ENCODE assay signal across 1 cellular context in genomic region chr12:6766651-6767300, GRCh38.
TF ChIP-seq lines count a peak whose summit lies in the region.

No MANE protein-coding gene starts in this region.

TF ChIP-seq in K562, 482 proteins besides CTCF, POLR2A, EP300 and RAD21 (continued from another document and continues in another):
- TF ChIP-seq THAP12 (CRISPR knock-in tag; IDR thresholded peaks at IDR 0.05) (0 out of 2 replicates have a peak, but pooled peaks have one; percentile 54), POLR2B (IDR thresholded peaks at IDR 0.05; ENCODE audit: low read depth, partially characterized antibody) (peak; percentile 27), GATAD2B (IDR thresholded peaks at IDR 0.05; ENCODE audit: borderline replicate concordance) (peak; percentile 67), REST (CRISPR knock-in tag; IDR thresholded peaks at IDR 0.05; ENCODE audit: low read depth) (no peak), KAT2B (IDR thresholded peaks at IDR 0.05; ENCODE audit: low read depth, low read length) (no peak), ATF7 (IDR thresholded peaks at IDR 0.05) (0 out of 2 replicates have a peak, but pooled peaks have one; percentile 13), HMGN3 (IDR thresholded peaks at IDR 0.05; ENCODE audit: borderline replicate concordance, extremely low read depth, insufficient read length, low read depth, low read length) (peak; percentile 85), POLR2AphosphoS2 (IDR thresholded peaks at IDR 0.05; ENCODE audit: low read length) (no peak), XRCC3 (IDR thresholded peaks at IDR 0.05) (no peak), CHD2 (IDR thresholded peaks at IDR 0.05; ENCODE audit: low read depth, low read length) (no peak), CHD4 (IDR thresholded peaks at IDR 0.05; ENCODE audit: insufficient read depth, insufficient replicate concordance, low read depth, low read length, poor library complexity, severe bottlenecking) (no peak), NR2C1 (IDR thresholded peaks at IDR 0.05) (no peak), NR2C1 (tag; IDR thresholded peaks at IDR 0.05) (no peak), HMG20B (CRISPR knock-in tag; IDR thresholded peaks at IDR 0.05) (no peak), CLOCK (CRISPR knock-in tag; IDR thresholded peaks at IDR 0.05; ENCODE audit: borderline replicate concordance) (no peak), NUFIP1 (IDR thresholded peaks at IDR 0.05; ENCODE audit: partially characterized antibody) (no peak)
- TF ChIP-seq, protein P1, sequence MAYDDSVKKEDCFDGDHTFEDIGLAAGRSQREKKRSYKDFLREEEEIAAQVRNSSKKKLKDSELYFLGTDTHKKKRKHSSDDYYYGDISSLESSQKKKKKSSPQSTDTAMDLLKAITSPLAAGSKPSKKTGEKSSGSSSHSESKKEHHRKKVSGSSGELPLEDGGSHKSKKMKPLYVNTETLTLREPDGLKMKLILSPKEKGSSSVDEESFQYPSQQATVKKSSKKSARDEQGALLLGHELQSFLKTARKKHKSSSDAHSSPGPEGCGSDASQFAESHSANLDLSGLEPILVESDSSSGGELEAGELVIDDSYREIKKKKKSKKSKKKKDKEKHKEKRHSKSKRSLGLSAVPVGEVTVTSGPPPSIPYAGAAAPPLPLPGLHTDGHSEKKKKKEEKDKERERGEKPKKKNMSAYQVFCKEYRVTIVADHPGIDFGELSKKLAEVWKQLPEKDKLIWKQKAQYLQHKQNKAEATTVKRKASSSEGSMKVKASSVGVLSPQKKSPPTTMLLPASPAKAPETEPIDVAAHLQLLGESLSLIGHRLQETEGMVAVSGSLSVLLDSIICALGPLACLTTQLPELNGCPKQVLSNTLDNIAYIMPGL (CRISPR knock-in tag; IDR thresholded peaks at IDR 0.05) = peak; percentile 34; the same call in 1 of the 2 replicates
- TF ChIP-seq, protein P2, sequence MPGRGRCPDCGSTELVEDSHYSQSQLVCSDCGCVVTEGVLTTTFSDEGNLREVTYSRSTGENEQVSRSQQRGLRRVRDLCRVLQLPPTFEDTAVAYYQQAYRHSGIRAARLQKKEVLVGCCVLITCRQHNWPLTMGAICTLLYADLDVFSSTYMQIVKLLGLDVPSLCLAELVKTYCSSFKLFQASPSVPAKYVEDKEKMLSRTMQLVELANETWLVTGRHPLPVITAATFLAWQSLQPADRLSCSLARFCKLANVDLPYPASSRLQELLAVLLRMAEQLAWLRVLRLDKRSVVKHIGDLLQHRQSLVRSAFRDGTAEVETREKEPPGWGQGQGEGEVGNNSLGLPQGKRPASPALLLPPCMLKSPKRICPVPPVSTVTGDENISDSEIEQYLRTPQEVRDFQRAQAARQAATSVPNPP (IDR thresholded peaks at IDR 0.05; ENCODE audit: borderline replicate concordance, insufficient read depth, insufficient read length) = no peak
- TF ChIP-seq, protein P3, sequence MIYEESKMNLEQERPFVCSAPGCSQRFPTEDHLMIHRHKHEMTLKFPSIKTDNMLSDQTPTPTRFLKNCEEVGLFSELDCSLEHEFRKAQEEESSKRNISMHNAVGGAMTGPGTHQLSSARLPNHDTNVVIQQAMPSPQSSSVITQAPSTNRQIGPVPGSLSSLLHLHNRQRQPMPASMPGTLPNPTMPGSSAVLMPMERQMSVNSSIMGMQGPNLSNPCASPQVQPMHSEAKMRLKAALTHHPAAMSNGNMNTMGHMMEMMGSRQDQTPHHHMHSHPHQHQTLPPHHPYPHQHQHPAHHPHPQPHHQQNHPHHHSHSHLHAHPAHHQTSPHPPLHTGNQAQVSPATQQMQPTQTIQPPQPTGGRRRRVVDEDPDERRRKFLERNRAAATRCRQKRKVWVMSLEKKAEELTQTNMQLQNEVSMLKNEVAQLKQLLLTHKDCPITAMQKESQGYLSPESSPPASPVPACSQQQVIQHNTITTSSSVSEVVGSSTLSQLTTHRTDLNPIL (CRISPR knock-in tag; IDR thresholded peaks at IDR 0.05) = no peak
- TF ChIP-seq, protein P4, sequence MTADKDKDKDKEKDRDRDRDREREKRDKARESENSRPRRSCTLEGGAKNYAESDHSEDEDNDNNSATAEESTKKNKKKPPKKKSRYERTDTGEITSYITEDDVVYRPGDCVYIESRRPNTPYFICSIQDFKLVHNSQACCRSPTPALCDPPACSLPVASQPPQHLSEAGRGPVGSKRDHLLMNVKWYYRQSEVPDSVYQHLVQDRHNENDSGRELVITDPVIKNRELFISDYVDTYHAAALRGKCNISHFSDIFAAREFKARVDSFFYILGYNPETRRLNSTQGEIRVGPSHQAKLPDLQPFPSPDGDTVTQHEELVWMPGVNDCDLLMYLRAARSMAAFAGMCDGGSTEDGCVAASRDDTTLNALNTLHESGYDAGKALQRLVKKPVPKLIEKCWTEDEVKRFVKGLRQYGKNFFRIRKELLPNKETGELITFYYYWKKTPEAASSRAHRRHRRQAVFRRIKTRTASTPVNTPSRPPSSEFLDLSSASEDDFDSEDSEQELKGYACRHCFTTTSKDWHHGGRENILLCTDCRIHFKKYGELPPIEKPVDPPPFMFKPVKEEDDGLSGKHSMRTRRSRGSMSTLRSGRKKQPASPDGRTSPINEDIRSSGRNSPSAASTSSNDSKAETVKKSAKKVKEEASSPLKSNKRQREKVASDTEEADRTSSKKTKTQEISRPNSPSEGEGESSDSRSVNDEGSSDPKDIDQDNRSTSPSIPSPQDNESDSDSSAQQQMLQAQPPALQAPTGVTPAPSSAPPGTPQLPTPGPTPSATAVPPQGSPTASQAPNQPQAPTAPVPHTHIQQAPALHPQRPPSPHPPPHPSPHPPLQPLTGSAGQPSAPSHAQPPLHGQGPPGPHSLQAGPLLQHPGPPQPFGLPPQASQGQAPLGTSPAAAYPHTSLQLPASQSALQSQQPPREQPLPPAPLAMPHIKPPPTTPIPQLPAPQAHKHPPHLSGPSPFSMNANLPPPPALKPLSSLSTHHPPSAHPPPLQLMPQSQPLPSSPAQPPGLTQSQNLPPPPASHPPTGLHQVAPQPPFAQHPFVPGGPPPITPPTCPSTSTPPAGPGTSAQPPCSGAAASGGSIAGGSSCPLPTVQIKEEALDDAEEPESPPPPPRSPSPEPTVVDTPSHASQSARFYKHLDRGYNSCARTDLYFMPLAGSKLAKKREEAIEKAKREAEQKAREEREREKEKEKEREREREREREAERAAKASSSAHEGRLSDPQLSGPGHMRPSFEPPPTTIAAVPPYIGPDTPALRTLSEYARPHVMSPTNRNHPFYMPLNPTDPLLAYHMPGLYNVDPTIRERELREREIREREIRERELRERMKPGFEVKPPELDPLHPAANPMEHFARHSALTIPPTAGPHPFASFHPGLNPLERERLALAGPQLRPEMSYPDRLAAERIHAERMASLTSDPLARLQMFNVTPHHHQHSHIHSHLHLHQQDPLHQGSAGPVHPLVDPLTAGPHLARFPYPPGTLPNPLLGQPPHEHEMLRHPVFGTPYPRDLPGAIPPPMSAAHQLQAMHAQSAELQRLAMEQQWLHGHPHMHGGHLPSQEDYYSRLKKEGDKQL (CRISPR knock-in tag; IDR thresholded peaks at IDR 0.05; ENCODE audit: borderline replicate concordance) = no peak
- TF ChIP-seq, protein P5, sequence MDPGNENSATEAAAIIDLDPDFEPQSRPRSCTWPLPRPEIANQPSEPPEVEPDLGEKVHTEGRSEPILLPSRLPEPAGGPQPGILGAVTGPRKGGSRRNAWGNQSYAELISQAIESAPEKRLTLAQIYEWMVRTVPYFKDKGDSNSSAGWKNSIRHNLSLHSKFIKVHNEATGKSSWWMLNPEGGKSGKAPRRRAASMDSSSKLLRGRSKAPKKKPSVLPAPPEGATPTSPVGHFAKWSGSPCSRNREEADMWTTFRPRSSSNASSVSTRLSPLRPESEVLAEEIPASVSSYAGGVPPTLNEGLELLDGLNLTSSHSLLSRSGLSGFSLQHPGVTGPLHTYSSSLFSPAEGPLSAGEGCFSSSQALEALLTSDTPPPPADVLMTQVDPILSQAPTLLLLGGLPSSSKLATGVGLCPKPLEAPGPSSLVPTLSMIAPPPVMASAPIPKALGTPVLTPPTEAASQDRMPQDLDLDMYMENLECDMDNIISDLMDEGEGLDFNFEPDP (CRISPR knock-in tag; IDR thresholded peaks at IDR 0.05) = no peak
- TF ChIP-seq, protein P6, sequence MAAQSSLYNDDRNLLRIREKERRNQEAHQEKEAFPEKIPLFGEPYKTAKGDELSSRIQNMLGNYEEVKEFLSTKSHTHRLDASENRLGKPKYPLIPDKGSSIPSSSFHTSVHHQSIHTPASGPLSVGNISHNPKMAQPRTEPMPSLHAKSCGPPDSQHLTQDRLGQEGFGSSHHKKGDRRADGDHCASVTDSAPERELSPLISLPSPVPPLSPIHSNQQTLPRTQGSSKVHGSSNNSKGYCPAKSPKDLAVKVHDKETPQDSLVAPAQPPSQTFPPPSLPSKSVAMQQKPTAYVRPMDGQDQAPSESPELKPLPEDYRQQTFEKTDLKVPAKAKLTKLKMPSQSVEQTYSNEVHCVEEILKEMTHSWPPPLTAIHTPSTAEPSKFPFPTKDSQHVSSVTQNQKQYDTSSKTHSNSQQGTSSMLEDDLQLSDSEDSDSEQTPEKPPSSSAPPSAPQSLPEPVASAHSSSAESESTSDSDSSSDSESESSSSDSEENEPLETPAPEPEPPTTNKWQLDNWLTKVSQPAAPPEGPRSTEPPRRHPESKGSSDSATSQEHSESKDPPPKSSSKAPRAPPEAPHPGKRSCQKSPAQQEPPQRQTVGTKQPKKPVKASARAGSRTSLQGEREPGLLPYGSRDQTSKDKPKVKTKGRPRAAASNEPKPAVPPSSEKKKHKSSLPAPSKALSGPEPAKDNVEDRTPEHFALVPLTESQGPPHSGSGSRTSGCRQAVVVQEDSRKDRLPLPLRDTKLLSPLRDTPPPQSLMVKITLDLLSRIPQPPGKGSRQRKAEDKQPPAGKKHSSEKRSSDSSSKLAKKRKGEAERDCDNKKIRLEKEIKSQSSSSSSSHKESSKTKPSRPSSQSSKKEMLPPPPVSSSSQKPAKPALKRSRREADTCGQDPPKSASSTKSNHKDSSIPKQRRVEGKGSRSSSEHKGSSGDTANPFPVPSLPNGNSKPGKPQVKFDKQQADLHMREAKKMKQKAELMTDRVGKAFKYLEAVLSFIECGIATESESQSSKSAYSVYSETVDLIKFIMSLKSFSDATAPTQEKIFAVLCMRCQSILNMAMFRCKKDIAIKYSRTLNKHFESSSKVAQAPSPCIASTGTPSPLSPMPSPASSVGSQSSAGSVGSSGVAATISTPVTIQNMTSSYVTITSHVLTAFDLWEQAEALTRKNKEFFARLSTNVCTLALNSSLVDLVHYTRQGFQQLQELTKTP (IDR thresholded peaks at IDR 0.05; ENCODE audit: low read depth in 1 of 2, partially characterized antibody in 2 of 2) = no peak
- TF ChIP-seq, protein P7, sequence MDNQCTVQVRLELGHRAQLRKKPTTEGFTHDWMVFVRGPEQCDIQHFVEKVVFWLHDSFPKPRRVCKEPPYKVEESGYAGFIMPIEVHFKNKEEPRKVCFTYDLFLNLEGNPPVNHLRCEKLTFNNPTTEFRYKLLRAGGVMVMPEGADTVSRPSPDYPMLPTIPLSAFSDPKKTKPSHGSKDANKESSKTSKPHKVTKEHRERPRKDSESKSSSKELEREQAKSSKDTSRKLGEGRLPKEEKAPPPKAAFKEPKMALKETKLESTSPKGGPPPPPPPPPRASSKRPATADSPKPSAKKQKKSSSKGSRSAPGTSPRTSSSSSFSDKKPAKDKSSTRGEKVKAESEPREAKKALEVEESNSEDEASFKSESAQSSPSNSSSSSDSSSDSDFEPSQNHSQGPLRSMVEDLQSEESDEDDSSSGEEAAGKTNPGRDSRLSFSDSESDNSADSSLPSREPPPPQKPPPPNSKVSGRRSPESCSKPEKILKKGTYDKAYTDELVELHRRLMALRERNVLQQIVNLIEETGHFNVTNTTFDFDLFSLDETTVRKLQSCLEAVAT (IDR thresholded peaks at IDR 0.05) = peak in 1 of 2 experiments; percentile 72; a peak in 1 of 4 replicates
